8 cellular contexts compared by ENCODE assay signal in the genomic region with DNA sequence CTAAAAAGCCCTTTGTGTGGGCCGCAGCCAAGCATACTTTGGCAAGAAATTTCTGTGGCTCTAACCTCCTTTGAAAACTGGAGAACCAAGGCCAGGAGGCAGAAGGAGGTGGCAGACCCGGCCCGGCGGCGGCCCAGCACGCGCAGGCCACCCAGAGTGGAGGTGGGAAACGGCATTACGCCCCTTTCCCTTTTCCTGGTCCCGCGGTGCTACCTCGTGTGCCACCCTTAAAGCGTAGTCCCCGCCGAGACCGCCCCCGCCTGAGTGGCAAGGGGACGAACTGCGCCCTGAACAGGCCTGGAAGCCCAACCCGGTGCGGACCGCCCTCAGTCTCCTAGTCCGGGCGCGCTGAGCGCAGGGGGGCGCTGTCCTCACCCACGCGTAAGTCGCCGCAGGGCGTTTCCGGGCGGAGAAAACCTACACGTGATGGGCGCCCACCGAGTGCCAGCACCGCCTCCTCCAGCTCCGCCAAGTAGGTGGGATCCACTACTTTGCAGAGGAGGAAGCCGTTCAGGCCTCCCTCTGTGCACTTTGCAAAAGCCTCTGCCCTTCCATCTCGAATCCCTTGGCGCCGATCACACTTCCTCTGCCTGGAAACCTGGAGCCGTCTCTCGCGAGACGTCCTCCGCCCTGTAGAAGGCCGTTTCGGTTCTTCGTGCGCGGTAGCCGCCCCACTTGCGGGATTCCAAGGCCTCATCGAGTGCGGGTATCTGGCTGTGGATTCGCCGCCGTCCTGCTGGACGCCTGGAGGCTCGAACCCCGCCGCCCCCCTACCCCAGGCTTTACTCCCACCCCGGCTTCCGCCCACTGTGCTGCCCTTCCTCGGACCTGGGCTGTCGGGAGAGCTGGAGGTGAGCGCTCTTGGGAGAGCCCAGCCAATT. TPM values are rescaled to one million over a fixed set of nuclear protein-coding genes. Genes with fewer than 3 reads are reported as not detected.
A peak's percentile ranks its signal among the peaks of the same experiment; 100 is the strongest.
DNase-seq lines count a peak whose midpoint lies in the region; ATAC-seq and TF ChIP-seq lines count a peak whose summit lies in the region.

A gene with protein sequence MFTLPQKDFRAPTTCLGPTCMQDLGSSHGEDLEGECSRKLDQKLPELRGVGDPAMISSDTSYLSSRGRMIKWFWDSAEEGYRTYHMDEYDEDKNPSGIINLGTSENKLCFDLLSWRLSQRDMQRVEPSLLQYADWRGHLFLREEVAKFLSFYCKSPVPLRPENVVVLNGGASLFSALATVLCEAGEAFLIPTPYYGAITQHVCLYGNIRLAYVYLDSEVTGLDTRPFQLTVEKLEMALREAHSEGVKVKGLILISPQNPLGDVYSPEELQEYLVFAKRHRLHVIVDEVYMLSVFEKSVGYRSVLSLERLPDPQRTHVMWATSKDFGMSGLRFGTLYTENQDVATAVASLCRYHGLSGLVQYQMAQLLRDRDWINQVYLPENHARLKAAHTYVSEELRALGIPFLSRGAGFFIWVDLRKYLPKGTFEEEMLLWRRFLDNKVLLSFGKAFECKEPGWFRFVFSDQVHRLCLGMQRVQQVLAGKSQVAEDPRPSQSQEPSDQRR (plus strand): TSS at position 420 of the 881 bp plus-strand sequence. CDS start 1,358 bp downstream, outside the sequence.

- H3K27me3 ChIP-seq in Panc1 (ENCODE audit: control insufficient read depth, insufficient read depth, low read length): no peaks in the 10 kb centered on the region

- TF ChIP-seq CTCF in Panc1 (IDR thresholded peaks at IDR 0.05): peak; percentile 92

- H3K36me3 Mint-ChIP-seq in naive B cell: no peaks in the 10 kb centered on the region
- peaks cover 10% of the 10 kb centered on the region for H3K36me3 Mint-ChIP-seq in stimulated activated effector memory CD8-positive, alpha-beta T cell treated with anti-CD3 and anti-CD28 coated beads, Interleukin-12 subunit alpha, Interleukin-12 subunit beta, amount 100 ng/mL, for 72 hours

- in situ Hi-C loops in Panc1 (cut with HindIII; ENCODE audit: low pct_unique_long_range_greater_than_20kb, low sequenced_read_pairs): no loop called here

- no TSS peak for BruUV-seq in Panc1 (replicated peaks; lab: Mats Ljungman, UMichigan)

- H3K4me1 ChIP-seq in Panc1 (ENCODE audit: control insufficient read depth, insufficient read depth, low read length): peaks cover 10% of the 10 kb centered on the region; the same call in 1 of the 2 replicates

- H3K36me3 ChIP-seq in Panc1 (ENCODE audit: control insufficient read depth, insufficient read depth, low read length): no peaks in the 10 kb centered on the region

- intact Hi-C loops in Panc1 (cut with micrococcal nuclease; ENCODE audit: unreplicated experiment): no loop called here

- CTCF ChIA-PET in Panc1 (lab: Charles Lee): interaction anchor here (0.5 to 0.6 kb wide), 2 partner anchors 12 to 1895 kb away, joined by 3 read pairs; no protein-coding TSS in a partner anchor

- H3K27ac ChIP-seq in Panc1 (ENCODE audit: low read length): peak within 1 kb of the TSS; percentile 85

- peaks cover 0 to 4% (median 0%) of the 10 kb centered on the region in 3 donors for H3K27me3 Mint-ChIP-seq in naive B cell

- DNase-seq in DMS 273 (lab: John Stamatoyannopoulos, UW; ENCODE audit: unreplicated experiment) (peak; percentile 95), HUDEP-2 (lab: John Stamatoyannopoulos, UW; ENCODE audit: unreplicated experiment in 76 of 76) (peak; percentile 62 to 95 (median 90)), Panc1 (ENCODE audit: low read depth, low spot score) (peak; percentile 80), fibroblast of gingiva (ENCODE audit: low read depth) (peak; percentile 97), naive B cell (peak; percentile 92)
- peak; percentile 72 to 79 for DNase-seq in activated T-helper 1 cell treated with anti-CD3 and anti-CD28 coated beads, Interleukin-2, amount 50 U/mL, for 16 hours (ENCODE audit: low read depth in 1 of 2, low spot score in 1 of 2)
- DNase-seq in stimulated activated effector memory CD8-positive, alpha-beta T cell treated with anti-CD3 and anti-CD28 coated beads, Interleukin-12 subunit alpha, Interleukin-12 subunit beta, amount 100 ng/mL, for 72 hours (ENCODE audit: low spot score in 2 of 2): peak; percentile 82 to 93

- no peaks in the 10 kb centered on the region for H3K9me3 Mint-ChIP-seq in naive B cell
- no peaks in the 10 kb centered on the region for H3K9me3 Mint-ChIP-seq in stimulated activated effector memory CD8-positive, alpha-beta T cell treated with anti-CD3 and anti-CD28 coated beads, Interleukin-12 subunit alpha, Interleukin-12 subunit beta, amount 100 ng/mL, for 72 hours

- H3K9me3 ChIP-seq in Panc1 (ENCODE audit: control insufficient read depth, insufficient read depth, low read depth, low read length): no peaks in the 10 kb centered on the region

- ATAC-seq in GM21423 (IDR thresholded peaks at IDR 0.05; ENCODE audit: unreplicated experiment): peak; percentile 96
- peak; percentile 98 for ATAC-seq in Panc1
- peak; percentile 94 for ATAC-seq in naive B cell (ENCODE audit: low read depth in 2 of 2)
- peak; percentile 97 for ATAC-seq in stimulated activated effector memory CD8-positive, alpha-beta T cell treated with anti-CD3 and anti-CD28 coated beads, Interleukin-12 subunit alpha, Interleukin-12 subunit beta, amount 100 ng/mL, for 72 hours

- peak within 1 kb of the TSS; percentile 92 to 97 (median 94) for H3K4me3 Mint-ChIP-seq in naive B cell
- peak within 1 kb of the TSS; percentile 87 for H3K4me3 Mint-ChIP-seq in stimulated activated effector memory CD8-positive, alpha-beta T cell treated with anti-CD3 and anti-CD28 coated beads, Interleukin-12 subunit alpha, Interleukin-12 subunit beta, amount 100 ng/mL, for 72 hours

- peaks cover 20 to 42% (median 34%) of the 10 kb centered on the region in 3 donors for H3K4me1 Mint-ChIP-seq in naive B cell
- H3K4me1 Mint-ChIP-seq in stimulated activated effector memory CD8-positive, alpha-beta T cell treated with anti-CD3 and anti-CD28 coated beads, Interleukin-12 subunit alpha, Interleukin-12 subunit beta, amount 100 ng/mL, for 72 hours: peaks cover 10% of the 10 kb centered on the region

- POLR2A ChIA-PET in Panc1 (lab: Charles Lee): interaction anchor here (0.8 kb wide), 1 partner anchor 11 kb away, joined by 9 read pairs; no protein-coding TSS in a partner anchor

- H3K27ac Mint-ChIP-seq in naive B cell: peak within 1 kb of the TSS; percentile 87 to 97 (median 93)
- H3K27ac Mint-ChIP-seq in stimulated activated effector memory CD8-positive, alpha-beta T cell treated with anti-CD3 and anti-CD28 coated beads, Interleukin-12 subunit alpha, Interleukin-12 subunit beta, amount 100 ng/mL, for 72 hours: peak within 1 kb of the TSS; percentile 95

- H3K4me3 ChIP-seq in Panc1 (ENCODE audit: low read depth in 2 of 2, low read length in 2 of 2): peak within 1 kb of the TSS; percentile 65 to 90

RNA-seq across cellular contexts. Expression of the gene that starts here (rescaled TPM):
- total RNA-seq in Panc1 (2021; ENCODE audit: unreplicated experiment): 38.0 TPM
- polyA plus RNA-seq in Panc1 (2012; ENCODE audit: insufficient read length): 17.1 TPM
- polyA plus RNA-seq in naive B cell (ENCODE audit: low read depth in 6 of 6): 1 to 10 TPM; 2.9 to 8.6 (median 5.7) TPM

Comparison
In these comparisons a context has a peak if more than half of its experiments do, and no peak if none do; other contexts are left out.
1. Peak in every context shown above with its lines: DNase-seq, ATAC-seq, H3K4me3 ChIP-seq and H3K27ac ChIP-seq.